Comparison of ENCODE assay signal across 10 cellular contexts in the genomic region with DNA sequence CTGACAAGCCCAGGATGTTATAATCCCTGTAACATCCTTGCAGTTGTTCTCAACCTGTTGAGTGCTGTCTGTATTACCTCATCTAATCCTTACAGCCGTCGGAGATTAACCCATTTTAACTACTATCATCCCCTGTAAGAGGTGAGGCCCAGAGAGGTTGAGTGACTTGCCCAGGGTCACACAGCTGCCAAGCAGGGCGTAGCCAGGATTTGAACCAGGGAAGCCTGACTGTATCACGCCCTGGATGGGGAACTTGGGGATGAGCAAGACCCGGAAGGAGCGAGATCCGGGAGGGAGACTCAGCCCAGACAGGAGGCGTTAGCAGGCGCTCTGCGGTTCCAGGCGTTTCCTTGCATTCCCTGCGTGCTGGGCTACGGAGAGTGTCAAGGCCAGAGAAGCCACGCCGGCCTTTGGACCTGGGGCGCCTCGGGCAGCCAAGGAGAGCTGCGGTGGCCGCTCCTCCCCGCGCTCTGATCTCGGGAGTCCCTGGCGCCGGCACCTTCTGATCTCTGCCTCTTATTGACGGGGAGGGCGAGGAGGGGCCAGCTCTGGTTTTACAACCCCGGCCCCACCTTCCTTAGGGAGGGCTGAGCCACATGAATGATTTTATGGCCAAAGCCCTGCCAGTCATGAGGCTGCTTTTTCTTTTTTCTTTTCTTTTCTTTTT. TPM values are rescaled to one million over a fixed set of nuclear protein-coding genes. Genes with fewer than 3 reads are reported as not detected.
A peak's percentile ranks its signal among the peaks of the same experiment; 100 is the strongest.
DNase-seq lines count a peak whose midpoint lies in the region; TF ChIP-seq lines count a peak whose summit lies in the region.
"Had no signal": no experiment of that assay in that cellular context is flagged by ENCODE, and none has a peak within 500 bp of the region (broad histone marks: within the 10 kb centered on the region; RNA-seq: fewer than 3 reads in every experiment).

No MANE protein-coding gene starts in this region.

- H3K9me3 ChIP-seq in adrenal gland (replicated peaks in 1 of 3) = no peaks in the 10 kb centered on the region

- H3K27ac ChIP-seq in adrenal gland = peak overlapping the region in 4 of 5 donors; percentile 20 to 64 (median 48)

- TF ChIP-seq CTCF in adrenal gland (IDR thresholded peaks at IDR 0.05) = no peak

- H3K4me3 ChIP-seq in adrenal gland = peak overlapping the region in 1 of 4 donors; percentile 39

- 9 to 12% (median 10%) methylated on average over 14 to 27 of the region's 27 CpGs for WGBS in adrenal gland, 4 donors

- no peaks in the 10 kb centered on the region for H3K27me3 ChIP-seq in adrenal gland

- intact Hi-C loops in adrenal gland (cut with DNase I) = no loop called here
- intact Hi-C loops in posterior vena cava (cut with DNase I) = no loop called here

- TF ChIP-seq POLR2A in adrenal gland (IDR thresholded peaks at IDR 0.05) = peak in 1 of 2 donors; percentile 47

- DNase-seq in HK-2 (ENCODE audit: unreplicated experiment) (peak; percentile 87), adrenal gland (peak; percentile 52 to 88 (median 77)), iPS-NIHi7 (ENCODE audit: extremely low spot score) (peak; percentile 80), stromal cell of bone marrow (ENCODE audit: low read depth) (peak; percentile 44), anterior cingulate cortex (lab: John Stamatoyannopoulos, UW) (no peak), posterior vena cava (ENCODE audit: low spot score) (no peak)
- no peak for DNase-seq in stimulated activated CD4-positive, alpha-beta T cell treated with anti-CD3 and anti-CD28 coated beads, Interleukin-15, amount 100 ng/mL, for 24 hours
- DNase-seq: activated CD4-positive, alpha-beta T cell treated with anti-CD3 and anti-CD28 coated beads, Interleukin-2, amount 50 U/mL, for 4 hours; effector memory CD4-positive, alpha-beta T cell; NCI-H510A had no signal

- H3K4me1 ChIP-seq in adrenal gland (replicated peaks in 1 of 2) = peaks cover 11 to 15% of the 10 kb centered on the region in 2 donors

- no peaks in the 10 kb centered on the region for H3K36me3 ChIP-seq in adrenal gland (replicated peaks in 1 of 2)

RNA-seq across cellular contexts. Expression of gene SULT2B1, which starts 6.2 kb away (rescaled TPM):
- total RNA-seq in adrenal gland = 1 to 10 TPM in 2 of 8 donors, under 1 TPM in 3, not detected in 3; 0.34 to 1.4 (median 0.52) TPM
- under 1 TPM; 0.24 to 0.88 (median 0.72) TPM for polyA plus RNA-seq in adrenal gland
- under 1 TPM in 1 of 2 donors, not detected in 1; 0.60 TPM for total RNA-seq in posterior vena cava

RNA-seq across cellular contexts. Expression of gene LMTK3, which starts 46.5 kb away (rescaled TPM):
- total RNA-seq in adrenal gland (1 to 10 TPM in 7 of 8 donors, under 1 TPM in 1; 0.06 to 4.4 (median 2.6) TPM), posterior vena cava (under 1 TPM; 0.19 to 0.57 TPM)
- polyA plus RNA-seq in adrenal gland = 10 to 100 TPM in 1 of 3 donors, 1 to 10 TPM in 1, under 1 TPM in 1; 0.57 to 15.1 (median 2.3) TPM

RNA-seq across cellular contexts. Expression of gene SPACA4, which starts 48.4 kb away (rescaled TPM):
- total RNA-seq in adrenal gland = not detected
- not detected for polyA plus RNA-seq in adrenal gland
- total RNA-seq in posterior vena cava = not detected

RNA-seq across cellular contexts. Expression of gene FAM83E, which starts 56.7 kb away (rescaled TPM):
- total RNA-seq in adrenal gland (under 1 TPM in 1 of 8 donors, not detected in 7; 0.75 TPM), posterior vena cava (not detected)
- polyA plus RNA-seq in adrenal gland = 1 to 10 TPM in 1 of 3 donors, under 1 TPM in 1, not detected in 1; 0.24 to 1.6 TPM

Comparison
In these comparisons a context has a peak if more than half of its experiments do, and no peak if none do; other contexts are left out.
1. DNase-seq: peak in HK-2 (single experiment), adrenal gland (7 of 7), iPS-NIHi7 (single experiment) and stromal cell of bone marrow (single experiment); none in anterior cingulate cortex (0 of 58), stimulated activated CD4-positive, alpha-beta T cell treated with anti-CD3 and anti-CD28 coated beads, Interleukin-15, amount 100 ng/mL, for 24 hours (single experiment) and posterior vena cava (single experiment).